Comparison of ENCODE assay signal across 1 cellular context in genomic region chr1:67570473-67571143, GRCh38.
TF ChIP-seq lines count a peak whose summit lies in the region.

No MANE protein-coding gene starts in this region.

TF ChIP-seq in A549, 52 proteins besides CTCF, POLR2A, EP300 and RAD21 (continued from another document):
- TF ChIP-seq FOSL2 (IDR thresholded peaks at IDR 0.05) (no peak), FOSL2 (CRISPR knock-in tag; IDR thresholded peaks at IDR 0.05) (peak; percentile 78)
